In the genomic region with DNA sequence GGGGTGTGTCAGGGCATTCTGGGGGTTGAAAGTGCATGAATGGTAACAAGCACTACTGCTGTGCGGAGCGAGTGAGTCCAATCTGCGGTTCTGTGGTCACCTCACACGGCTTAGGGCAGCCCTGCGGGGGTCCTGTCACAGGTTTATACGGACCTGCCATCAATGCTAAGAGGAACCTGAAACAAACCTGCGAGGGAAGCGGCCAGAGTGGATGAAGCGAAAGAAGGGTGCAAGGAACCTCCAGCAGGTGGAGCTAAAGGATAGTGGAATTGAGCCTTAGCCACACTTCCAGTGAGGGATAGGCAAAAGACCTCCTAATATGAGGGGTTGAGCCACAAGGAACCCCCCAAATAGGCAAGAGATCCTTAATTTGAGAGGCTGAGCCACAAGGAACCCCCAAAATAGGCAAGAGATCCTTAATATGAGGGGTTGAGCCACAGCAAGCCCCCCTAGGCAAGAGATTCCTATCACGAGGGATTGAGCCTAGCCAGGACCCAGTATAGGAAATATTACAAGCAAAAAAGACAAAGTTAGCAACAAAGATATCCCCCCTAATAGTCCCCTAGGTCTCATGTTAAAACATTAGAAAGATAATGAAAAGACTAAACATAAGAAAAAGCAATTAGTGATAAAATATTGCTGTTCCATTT, we compare ENCODE assay signal across 8 cellular contexts. TPM values are rescaled to one million over a fixed set of nuclear protein-coding genes. Genes with fewer than 3 reads are reported as not detected.
DNase-seq lines count a peak whose midpoint lies in the region; ATAC-seq and TF ChIP-seq lines count a peak whose summit lies in the region.

No MANE protein-coding gene starts in this region.

- H3K27me3 ChIP-seq in OCI-LY3 (ENCODE audit: low read depth, low read length) (no peaks in the 10 kb centered on the region), esophagus squamous epithelium (peaks cover 0 to 6% (median 0%) of the 10 kb centered on the region in 4 donors), testis (no peaks in the 10 kb centered on the region)

- no peak overlapping the region for H2AFZ ChIP-seq in OCI-LY3 (ENCODE audit: low read depth, low read length)

- H3K4me2 ChIP-seq in OCI-LY3 (ENCODE audit: low read length): peak overlapping the region; percentile 28; the same call in 1 of the 2 replicates

- 17 to 25% methylated on average over 10 of the region's 10 CpGs for WGBS in esophagus squamous epithelium, 2 donors
- WGBS in testis, 2 donors: 9 to 12% methylated on average over 10 of the region's 10 CpGs

- no peaks in the 10 kb centered on the region for H3K4me1 ChIP-seq in OCI-LY3 (ENCODE audit: low read length)
- peaks cover 0 to 5% (median 0%) of the 10 kb centered on the region in 3 donors for H3K4me1 ChIP-seq in esophagus squamous epithelium
- H3K4me1 ChIP-seq in testis: no peaks in the 10 kb centered on the region

- no peaks in the 10 kb centered on the region for H3K4me1 Mint-ChIP-seq in nephron progenitor cell

- no peak overlapping the region for H3K9ac ChIP-seq in OCI-LY3 (ENCODE audit: low read length)

- H3K27me3 Mint-ChIP-seq in nephron progenitor cell (ENCODE audit: low read depth, poor library complexity): peaks cover 15% of the 10 kb centered on the region

- H3K9me3 Mint-ChIP-seq in nephron progenitor cell: peaks cover 21% of the 10 kb centered on the region

- H3K79me2 ChIP-seq in OCI-LY3 (ENCODE audit: low read length): no peaks in the 10 kb centered on the region

- intact Hi-C loops in esophagus squamous epithelium (cut with DNase I): no loop called here
- intact Hi-C loops in testis (cut with DNase I; ENCODE audit: low total_unique reads): no loop called here

- DNase-seq in HPDE6-E6E7 (ENCODE audit: extremely low spot score) (peak; percentile 9), activated T-cell treated with anti-CD3 and anti-CD28 coated beads for 48 hours (ENCODE audit: low read depth) (peak; percentile 34), esophagus squamous epithelium (lab: John Stamatoyannopoulos, UW) (no peak), nephron progenitor cell (peak; percentile 73), testis (peak; percentile 75)

- H3K4me3 Mint-ChIP-seq in nephron progenitor cell: no peak overlapping the region

- H3K27ac Mint-ChIP-seq in nephron progenitor cell: no peak overlapping the region

- H3K9me3 ChIP-seq in OCI-LY3 (ENCODE audit: insufficient read depth, low read length) (no peaks in the 10 kb centered on the region), esophagus squamous epithelium (peaks cover 0 to 15% (median 0%) of the 10 kb centered on the region in 3 donors), testis (no peaks in the 10 kb centered on the region)

- ATAC-seq in HG02610 (IDR thresholded peaks at IDR 0.05; ENCODE audit: unreplicated experiment): no peak

- no peak overlapping the region for H3K27ac ChIP-seq in C4-2B
- H3K27ac ChIP-seq in OCI-LY3 (ENCODE audit: low read length): no peak overlapping the region
- H3K27ac ChIP-seq in esophagus squamous epithelium: no peak overlapping the region
- no peak overlapping the region for H3K27ac ChIP-seq in testis

- TF ChIP-seq CTCF in C4-2B (conservative IDR thresholded peaks at IDR 0.05): peak; percentile 78
- peak; percentile 80 for TF ChIP-seq CTCF in OCI-LY3 (IDR thresholded peaks at IDR 0.05; ENCODE audit: low read depth, low read length)
- TF ChIP-seq CTCF in esophagus squamous epithelium (IDR thresholded peaks at IDR 0.05): peak; percentile 43 to 75 (median 64)
- peak; percentile 73 for TF ChIP-seq CTCF in nephron progenitor cell (IDR thresholded peaks at IDR 0.05)
- peak; percentile 55 to 71 (median 68) for TF ChIP-seq CTCF in testis (IDR thresholded peaks at IDR 0.05)

- H3K36me3 ChIP-seq in OCI-LY3 (replicated peaks; ENCODE audit: low read depth, low read length): no peaks in the 10 kb centered on the region
- no peaks in the 10 kb centered on the region for H3K36me3 ChIP-seq in esophagus squamous epithelium
- H3K36me3 ChIP-seq in testis (ENCODE audit: low read depth, missing control alignments): no peaks in the 10 kb centered on the region

- H3K36me3 Mint-ChIP-seq in nephron progenitor cell (ENCODE audit: low read depth): peaks cover 1% of the 10 kb centered on the region

- TF ChIP-seq POLR2A in esophagus squamous epithelium (IDR thresholded peaks at IDR 0.05): no peak
- no peak for TF ChIP-seq POLR2A in testis (IDR thresholded peaks at IDR 0.05)

- no peaks in the 10 kb centered on the region for H4K20me1 ChIP-seq in OCI-LY3 (ENCODE audit: insufficient read depth, low read length)

- H3K4me3 ChIP-seq in OCI-LY3 (ENCODE audit: low read length) (no peak overlapping the region), esophagus squamous epithelium (no peak overlapping the region), testis (peak overlapping the region in 1 of 2 donors; percentile 12)

RNA-seq across cellular contexts. Expression of a gene that starts 6.3 kb away (rescaled TPM):
- total RNA-seq in esophagus squamous epithelium: 1 to 10 TPM in 3 of 4 donors, under 1 TPM in 1; 0.18 to 4.4 (median 1.2) TPM
- 10 to 100 TPM; 31.7 to 39.8 TPM for total RNA-seq in testis
- polyA plus RNA-seq in testis (ENCODE audit: insufficient read depth, low read depth, low replicate concordance): 2.5 TPM

RNA-seq across cellular contexts. Expression of a gene that starts 32.8 kb away (rescaled TPM):
- 1 to 10 TPM; 1.6 to 5.0 (median 2.0) TPM for total RNA-seq in esophagus squamous epithelium
- 10 to 100 TPM; 17.1 to 20.1 TPM for total RNA-seq in testis
- polyA plus RNA-seq in testis (ENCODE audit: insufficient read depth, low read depth, low replicate concordance): 5.9 TPM

RNA-seq across cellular contexts. Expression of a gene that starts 43.6 kb away (rescaled TPM):
- 10 to 100 TPM in 2 of 4 donors, 1 to 10 TPM in 2; 6.4 to 13.9 (median 9.9) TPM for total RNA-seq in esophagus squamous epithelium
- 10 to 100 TPM; 22.0 to 26.1 TPM for total RNA-seq in testis
- polyA plus RNA-seq in testis (ENCODE audit: insufficient read depth, low read depth, low replicate concordance): 9.0 TPM

Comparison
In these comparisons a context has a peak if more than half of its experiments do, and no peak if none do; other contexts are left out.
1. RNA of a gene that starts 6.3 kb away (total RNA-seq): 31.7 to 39.8 TPM in testis; 0.18 to 4.4 TPM in esophagus squamous epithelium; every median in the first group is over 4 times any median in the second.
2. Peak in every context shown above with its lines, with median percentiles within 50 percentile points of each other: CTCF ChIP-seq.